ENCODE assay signal across 1 cellular context in the genomic region with DNA sequence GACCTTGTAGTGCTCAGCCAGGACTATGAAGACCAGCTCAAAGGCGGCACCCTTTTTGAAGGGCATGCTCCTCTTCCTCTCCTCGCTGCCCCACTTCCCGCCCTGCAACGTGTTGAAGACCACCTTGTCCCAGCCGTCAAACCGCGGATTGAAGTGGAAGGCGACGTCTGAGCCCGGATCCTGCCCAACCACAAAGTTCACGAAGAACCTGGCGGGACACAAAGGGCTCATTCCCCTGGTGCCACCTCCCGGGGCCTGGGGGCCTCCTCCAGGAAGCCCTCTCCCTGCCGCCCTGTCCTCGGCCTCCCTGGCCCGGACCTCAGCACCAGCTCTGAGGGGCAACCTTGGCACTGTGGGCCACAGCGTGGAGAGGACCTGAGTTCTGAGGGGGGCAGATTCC.
TF ChIP-seq lines count a peak whose summit lies in the region.

No MANE protein-coding gene starts in this region.

TF ChIP-seq in IMR-90, 13 proteins besides CTCF, POLR2A, EP300 and RAD21 (continued from another document):
- TF ChIP-seq FOS (IDR thresholded peaks at IDR 0.05; ENCODE audit: low read depth, low read length) (no peak), SMC3 (IDR thresholded peaks at IDR 0.05; ENCODE audit: low read depth, low read length) (no peak), NFE2L2 (IDR thresholded peaks at IDR 0.05; ENCODE audit: low read depth, low read length) (no peak), RCOR1 (IDR thresholded peaks at IDR 0.05; ENCODE audit: insufficient replicate concordance, low read length) (no peak)
